In the genomic region with DNA sequence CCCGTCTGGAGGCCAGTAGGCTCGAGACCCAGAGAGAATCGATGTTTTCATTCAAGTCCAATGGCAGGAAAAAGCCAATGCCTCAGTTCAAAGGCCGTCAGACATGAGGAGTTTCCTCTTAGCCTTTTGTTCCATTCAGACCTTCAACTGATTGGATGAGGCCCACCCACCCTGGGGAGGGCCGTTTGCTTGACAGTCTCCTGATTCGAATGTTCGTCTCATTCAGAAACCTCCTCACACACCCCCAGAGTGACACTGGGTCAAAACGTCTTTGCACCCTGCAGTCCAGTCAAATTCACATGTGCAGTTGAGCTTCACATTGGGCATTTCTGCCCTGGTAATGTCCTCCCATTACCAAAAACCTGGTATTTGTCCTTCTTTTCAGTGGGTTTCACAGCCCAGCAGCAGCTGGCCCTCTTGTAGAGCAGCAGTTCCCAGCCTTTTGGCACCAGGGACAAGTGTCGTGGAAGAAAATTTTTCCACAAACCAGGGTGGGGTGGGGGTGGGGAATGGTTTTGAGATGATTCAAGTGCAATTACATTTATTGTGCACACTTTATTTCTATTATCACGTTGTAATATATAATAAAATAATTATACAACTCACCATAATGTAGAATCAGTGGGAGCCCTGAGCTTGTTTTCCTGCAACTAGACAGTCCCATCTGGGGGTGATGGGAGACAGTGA, we compare ENCODE assay signal across 16 cellular contexts. TPM values are rescaled to one million over a fixed set of nuclear protein-coding genes. Genes with fewer than 3 reads are reported as not detected.
DNase-seq lines count a peak whose midpoint lies in the region; TF ChIP-seq lines count a peak whose summit lies in the region.
"Had no signal": no experiment of that assay in that cellular context is flagged by ENCODE, and none has a peak within 500 bp of the region (broad histone marks: within the 10 kb centered on the region; RNA-seq: fewer than 3 reads in every experiment).

No MANE protein-coding gene starts in this region.

- peaks cover 40 to 75% (median 65%) of the 10 kb centered on the region in 10 experiments for H3K4me1 ChIP-seq in BLaER1 treated with 17β-estradiol and CSF1 and Interleukin-3, amounts not matched to agents 10 nM and 100 nM
- H3K4me1 ChIP-seq in SJCRH30 = peaks cover 20% of the 10 kb centered on the region

- intact Hi-C loops in activated CD4-positive, alpha-beta memory T cell treated with anti-CD3 and anti-CD28 coated beads for 36 hours (cut with micrococcal nuclease) = loop anchor here (1.0 kb wide), 1 partner anchor 71 kb away; no protein-coding TSS in a partner anchor

- peak overlapping the region; percentile 46 for H3K27ac Mint-ChIP-seq in activated CD4-positive, alpha-beta memory T cell treated with anti-CD3 and anti-CD28 coated beads for 36 hours
- no peak overlapping the region for H3K27ac Mint-ChIP-seq in activated CD4-positive, alpha-beta memory T cell treated with anti-CD3 and anti-CD28 coated beads, Interleukin-2, amount 10 ng/mL, durations not matched to agents 7 days and 5 days
- H3K27ac Mint-ChIP-seq in nephron = peak overlapping the region; percentile 48 to 79 (median 68)
- H3K27ac Mint-ChIP-seq: GM23338 had no signal

- H3K27me3 ChIP-seq in BLaER1 treated with 17β-estradiol and CSF1 and Interleukin-3, amounts not matched to agents 10 nM and 100 nM = peaks cover 0 to 7% (median 0%) of the 10 kb centered on the region in 11 experiments; a peak in 2 of 22 replicates
- no peaks in the 10 kb centered on the region for H3K27me3 ChIP-seq in SJCRH30

- peak overlapping the region; percentile 32 to 95 (median 86) for H3K4me2 ChIP-seq in BLaER1 treated with 17β-estradiol and CSF1 and Interleukin-3, amounts not matched to agents 10 nM and 100 nM
- H3K4me2 ChIP-seq: GM23338, PC-9 had no signal

- DNase-seq in activated CD4-positive, alpha-beta memory T cell treated with anti-CD3 and anti-CD28 coated beads for 36 hours = no peak
- no peak for DNase-seq in activated CD4-positive, alpha-beta memory T cell treated with anti-CD3 and anti-CD28 coated beads, Interleukin-2, amount 10 ng/mL, durations not matched to agents 7 days and 5 days
- no peak for DNase-seq in SJCRH30
- no peak for DNase-seq in NCI-H146 (lab: John Stamatoyannopoulos, UW)
- DNase-seq in hippocampal formation (lab: John Stamatoyannopoulos, UW) = no peak
- DNase-seq in NCI-H510A (lab: John Stamatoyannopoulos, UW) = no peak
- DNase-seq: DMS 273 treated with DMSO at 0.1 percent for 48 hours, KBM-7, NCI-H2081 treated with DMSO at 0.1 percent for 48 hours, PC-9 had no signal

- CTCF ChIA-PET in activated CD4-positive, alpha-beta memory T cell treated with anti-CD3 and anti-CD28 coated beads for 36 hours (lab: Charles Lee) = interaction anchor here (0.8 to 2.5 kb wide), 7 partner anchors 12 to 348 kb away, joined by 3 to 8 read pairs (median 4); a partner anchor contains a TSS
- CTCF ChIA-PET in activated CD4-positive, alpha-beta memory T cell treated with anti-CD3 and anti-CD28 coated beads, Interleukin-2, amount 10 ng/mL, durations not matched to agents 7 days and 5 days (lab: Charles Lee) = interaction anchor here (0.8 to 2.0 kb wide), 7 partner anchors 11 to 311 kb away, joined by 3 to 6 read pairs (median 3); no protein-coding TSS in a partner anchor

- H3K36me3 ChIP-seq in BLaER1 treated with 17β-estradiol and CSF1 and Interleukin-3, amounts not matched to agents 10 nM and 100 nM = no peaks in the 10 kb centered on the region
- no peaks in the 10 kb centered on the region for H3K36me3 ChIP-seq in SJCRH30

- no peaks in the 10 kb centered on the region; a peak in 1 of 22 replicates for H4K20me1 ChIP-seq in BLaER1 treated with 17β-estradiol and CSF1 and Interleukin-3, amounts not matched to agents 10 nM and 100 nM

- H3K9ac ChIP-seq in BLaER1 treated with 17β-estradiol and CSF1 and Interleukin-3, amounts not matched to agents 10 nM and 100 nM = peak overlapping the region in 5 of 11 experiments; percentile 14 to 56 (median 52); a peak in 4 of 22 replicates

- no peaks in the 10 kb centered on the region for H3K9me3 Mint-ChIP-seq in activated CD4-positive, alpha-beta memory T cell treated with anti-CD3 and anti-CD28 coated beads for 36 hours
- no peaks in the 10 kb centered on the region for H3K9me3 Mint-ChIP-seq in activated CD4-positive, alpha-beta memory T cell treated with anti-CD3 and anti-CD28 coated beads, Interleukin-2, amount 10 ng/mL, durations not matched to agents 7 days and 5 days
- peaks cover 5% of the 10 kb centered on the region for H3K9me3 Mint-ChIP-seq in nephron

- no peaks in the 10 kb centered on the region for H3K36me3 Mint-ChIP-seq in activated CD4-positive, alpha-beta memory T cell treated with anti-CD3 and anti-CD28 coated beads for 36 hours
- H3K36me3 Mint-ChIP-seq in activated CD4-positive, alpha-beta memory T cell treated with anti-CD3 and anti-CD28 coated beads, Interleukin-2, amount 10 ng/mL, durations not matched to agents 7 days and 5 days (ENCODE audit: low read depth) = no peaks in the 10 kb centered on the region
- H3K36me3 Mint-ChIP-seq in nephron (ENCODE audit: low read depth) = no peaks in the 10 kb centered on the region

- peaks cover 0 to 9% (median 0%) of the 10 kb centered on the region in 11 experiments; a peak in 4 of 22 replicates for H3K9me3 ChIP-seq in BLaER1 treated with 17β-estradiol and CSF1 and Interleukin-3, amounts not matched to agents 10 nM and 100 nM (replicated peaks in 1 of 11)
- no peaks in the 10 kb centered on the region for H3K9me3 ChIP-seq in SJCRH30 (replicated peaks)

- no peaks in the 10 kb centered on the region for H3K27me3 Mint-ChIP-seq in activated CD4-positive, alpha-beta memory T cell treated with anti-CD3 and anti-CD28 coated beads for 36 hours
- no peaks in the 10 kb centered on the region for H3K27me3 Mint-ChIP-seq in activated CD4-positive, alpha-beta memory T cell treated with anti-CD3 and anti-CD28 coated beads, Interleukin-2, amount 10 ng/mL, durations not matched to agents 7 days and 5 days
- H3K27me3 Mint-ChIP-seq in nephron (ENCODE audit: low read depth) = peaks cover 7% of the 10 kb centered on the region

- peaks cover 31% of the 10 kb centered on the region for H3K4me1 Mint-ChIP-seq in activated CD4-positive, alpha-beta memory T cell treated with anti-CD3 and anti-CD28 coated beads for 36 hours (ENCODE audit: low read depth)
- peaks cover 26% of the 10 kb centered on the region for H3K4me1 Mint-ChIP-seq in activated CD4-positive, alpha-beta memory T cell treated with anti-CD3 and anti-CD28 coated beads, Interleukin-2, amount 10 ng/mL, durations not matched to agents 7 days and 5 days
- peaks cover 31% of the 10 kb centered on the region for H3K4me1 Mint-ChIP-seq in nephron

- H3K4me3 Mint-ChIP-seq in activated CD4-positive, alpha-beta memory T cell treated with anti-CD3 and anti-CD28 coated beads for 36 hours = no peak overlapping the region
- no peak overlapping the region for H3K4me3 Mint-ChIP-seq in activated CD4-positive, alpha-beta memory T cell treated with anti-CD3 and anti-CD28 coated beads, Interleukin-2, amount 10 ng/mL, durations not matched to agents 7 days and 5 days
- no peak overlapping the region for H3K4me3 Mint-ChIP-seq in nephron
- H3K4me3 Mint-ChIP-seq: GM23338 had no signal

- POLR2A ChIA-PET in activated CD4-positive, alpha-beta memory T cell treated with anti-CD3 and anti-CD28 coated beads for 36 hours (lab: Charles Lee) = interaction anchor here (1.1 to 1.3 kb wide), 3 partner anchors 13 to 62 kb away, joined by 3 to 6 read pairs (median 5); a partner anchor contains a TSS
- POLR2A ChIA-PET in activated CD4-positive, alpha-beta memory T cell treated with anti-CD3 and anti-CD28 coated beads, Interleukin-2, amount 10 ng/mL, durations not matched to agents 7 days and 5 days (lab: Charles Lee) = interaction anchor here (0.9 to 1.0 kb wide), 2 partner anchors 51 to 52 kb away, joined by 3 to 4 read pairs; a partner anchor contains a TSS

- H3K27ac ChIP-seq in BLaER1 treated with 17β-estradiol and CSF1 and Interleukin-3, amounts not matched to agents 10 nM and 100 nM = peak overlapping the region in 7 of 11 experiments; percentile 8 to 82 (median 70); a peak in 9 of 22 replicates
- H3K27ac ChIP-seq in SJCRH30 = peak overlapping the region; percentile 13; the same call in 1 of the 2 replicates
- H3K27ac ChIP-seq: PC-9 had no signal

- TF ChIP-seq CTCF in nephron (IDR thresholded peaks at IDR 0.05; ENCODE audit: unreplicated experiment in 3 of 3) = no peak

- no peak overlapping the region for H3K4me3 ChIP-seq in BLaER1 treated with 17β-estradiol and CSF1 and Interleukin-3, amounts not matched to agents 10 nM and 100 nM
- no peak overlapping the region for H3K4me3 ChIP-seq in SJCRH30
- H3K4me3 ChIP-seq: GM23338, PC-9 had no signal

RNA-seq across cellular contexts. Expression of a gene that starts 40.1 kb away (rescaled TPM):
- under 1 TPM; 0.38 to 0.53 TPM for total RNA-seq in activated CD4-positive, alpha-beta memory T cell treated with anti-CD3 and anti-CD28 coated beads for 36 hours
- total RNA-seq in activated CD4-positive, alpha-beta memory T cell treated with anti-CD3 and anti-CD28 coated beads, Interleukin-2, amount 10 ng/mL, durations not matched to agents 7 days and 5 days = not detected
- not detected in 2 replicates for total RNA-seq in SJCRH30 (2014; rRNA removed; shearing (Covaris generic))
- total RNA-seq: A172, GM23338, M059J had no signal

RNA-seq across cellular contexts. Expression of a gene that starts 52.2 kb away (rescaled TPM):
- 10 to 100 TPM; 27.2 to 29.4 TPM for total RNA-seq in activated CD4-positive, alpha-beta memory T cell treated with anti-CD3 and anti-CD28 coated beads for 36 hours
- 10 to 100 TPM; 67.8 to 70.6 TPM for total RNA-seq in activated CD4-positive, alpha-beta memory T cell treated with anti-CD3 and anti-CD28 coated beads, Interleukin-2, amount 10 ng/mL, durations not matched to agents 7 days and 5 days
- total RNA-seq in SJCRH30 (2014; rRNA removed; shearing (Covaris generic)) = not detected in 2 replicates
- total RNA-seq: A172, Daoy, GM23338, M059J, PC-9 had no signal

RNA-seq across cellular contexts. Expression of a gene that starts 57.8 kb away (rescaled TPM):
- total RNA-seq in activated CD4-positive, alpha-beta memory T cell treated with anti-CD3 and anti-CD28 coated beads for 36 hours = 10 to 100 TPM; 21.1 to 21.2 TPM
- 10 to 100 TPM; 12.7 to 13.3 TPM for total RNA-seq in activated CD4-positive, alpha-beta memory T cell treated with anti-CD3 and anti-CD28 coated beads, Interleukin-2, amount 10 ng/mL, durations not matched to agents 7 days and 5 days
- total RNA-seq in SJCRH30 (2014; rRNA removed; shearing (Covaris generic)) = not detected in 2 replicates

Comparison
In these comparisons a context has a peak if more than half of its experiments do, and no peak if none do; other contexts are left out.
1. RNA of a gene that starts 52.2 kb away (total RNA-seq): 67.8 to 70.6 TPM in activated CD4-positive, alpha-beta memory T cell treated with anti-CD3 and anti-CD28 coated beads, Interleukin-2, amount 10 ng/mL, durations not matched to agents 7 days and 5 days and 27.2 to 29.4 TPM in activated CD4-positive, alpha-beta memory T cell treated with anti-CD3 and anti-CD28 coated beads for 36 hours; not detected in SJCRH30; every median in the first group is over 10 times any median in the second.
2. RNA of a gene that starts 57.8 kb away (total RNA-seq): 21.1 to 21.2 TPM in activated CD4-positive, alpha-beta memory T cell treated with anti-CD3 and anti-CD28 coated beads for 36 hours and 12.7 to 13.3 TPM in activated CD4-positive, alpha-beta memory T cell treated with anti-CD3 and anti-CD28 coated beads, Interleukin-2, amount 10 ng/mL, durations not matched to agents 7 days and 5 days; not detected in SJCRH30; every median in the first group is over 10 times any median in the second.